ENCODE assay signal across 21 cellular contexts in the genomic region with DNA sequence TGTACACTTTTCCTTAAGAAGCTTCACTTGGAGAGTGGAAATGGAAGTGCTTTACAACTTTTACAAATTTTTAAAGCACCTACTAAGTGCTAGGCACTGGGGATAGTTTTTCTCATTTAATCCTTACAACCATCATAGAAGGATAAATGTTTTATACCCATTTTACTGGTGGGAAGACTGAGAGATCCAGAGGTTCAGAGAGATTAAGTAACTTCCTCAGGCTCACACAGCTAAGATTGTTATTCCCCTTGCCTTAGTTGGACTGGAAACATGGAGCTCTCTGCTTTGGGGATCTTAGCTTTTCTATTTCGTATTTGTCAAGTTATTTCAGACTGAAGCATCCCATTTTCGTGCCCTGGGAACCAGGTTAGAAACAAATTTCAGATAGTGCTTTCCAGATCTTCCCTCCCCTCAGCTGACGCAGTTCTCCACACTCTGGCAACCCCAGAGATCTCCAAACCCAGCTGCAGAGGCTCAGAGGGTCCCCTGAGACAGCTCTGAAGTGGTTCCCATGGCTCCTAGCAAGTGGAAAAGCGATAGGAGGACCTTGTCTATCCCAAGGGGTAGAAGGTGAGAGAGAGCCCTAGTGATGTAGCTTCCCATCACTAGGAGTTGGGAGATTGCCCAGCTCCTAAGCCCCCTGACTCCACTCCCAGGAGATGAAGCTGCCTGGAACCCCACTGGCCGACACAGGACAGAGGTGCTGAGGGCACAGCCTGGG. TPM values are rescaled to one million over a fixed set of nuclear protein-coding genes. Genes with fewer than 3 reads are reported as not detected.
"Had no signal": no experiment of that assay in that cellular context is flagged by ENCODE, and none has a peak within 500 bp of the region (broad histone marks: within the 10 kb centered on the region; RNA-seq: fewer than 3 reads in every experiment).

No MANE protein-coding gene starts in this region.

- H3K36me3 ChIP-seq: left lung, lower lobe of right lung, prostate gland, right atrium auricular region, spleen, tibial artery had no signal

- ATAC-seq: left cardiac atrium; left lung; lower lobe of right lung; naive thymus-derived CD8-positive, alpha-beta T cell; stimulated activated memory B cell treated with anti-CD40 and anti-IgM and Interleukin-4, amounts not matched to agents 10 μg/mL and 1 μg/mL and 100 μg/mL, for 72 hours; stimulated activated naive CD8-positive, alpha-beta T cell treated with anti-CD3 and anti-CD28 coated beads, Interleukin-15, Interleukin-2, amounts not matched to agents 100 U/mL and 50 U/mL, for 24 hours had no signal

- DNase-seq: dorsolateral prefrontal cortex; effector CD4-positive, alpha-beta T cell; left cardiac atrium; left lung; lower lobe of right lung; naive thymus-derived CD8-positive, alpha-beta T cell; nephron progenitor cell; nucleus accumbens; spleen; stimulated activated CD4-positive, alpha-beta T cell treated with anti-CD3 and anti-CD28 coated beads, Interleukin-4, amount 100 ng/mL, for 4 hours; stimulated activated naive CD8-positive, alpha-beta T cell treated with anti-CD3 and anti-CD28 coated beads, Interleukin-15, Interleukin-2, amounts not matched to agents 100 U/mL and 50 U/mL, for 24 hours; substantia nigra; testis; tibial artery had no signal

- H3K27ac ChIP-seq: left lung, lower lobe of right lung, prostate gland, right atrium auricular region, skin epidermis, spleen, testis, tibial artery had no signal

- H3K9me3 ChIP-seq: left lung, lower lobe of right lung, prostate gland, testis had no signal

- H3K4me1 ChIP-seq: left lung, lower lobe of right lung, prostate gland, right atrium auricular region, testis, tibial artery had no signal

- H3K27me3 ChIP-seq: right atrium auricular region, testis had no signal

- H3K4me3 ChIP-seq: left lung, lower lobe of right lung, prostate gland, right atrium auricular region, skin epidermis, spleen, testis, tibial artery had no signal

RNA-seq across cellular contexts. Expression of gene GABBR2, which starts 16.2 kb away (rescaled TPM):
- total RNA-seq: fibroblast of villous mesenchyme; mesenteric fat pad; naive thymus-derived CD8-positive, alpha-beta T cell; osteocyte had no signal
